ENCODE assay signal across 10 cellular contexts in genomic region chr15:60563539-60564404, GRCh38.
A peak's percentile ranks its signal among the peaks of the same experiment; 100 is the strongest.
DNase-seq lines count a peak whose midpoint lies in the region; ATAC-seq and TF ChIP-seq lines count a peak whose summit lies in the region.
"Had no signal": no experiment of that assay in that cellular context is flagged by ENCODE, and none has a peak within 500 bp of the region (broad histone marks: within the 10 kb centered on the region; RNA-seq: fewer than 3 reads in every experiment).

No MANE protein-coding gene starts in this region.

- H3K4ac ChIP-seq in trophoblast cell (ENCODE audit: low read depth, low read length), result no peak overlapping the region

- CTCF ChIA-PET in SK-N-SH (lab: Yijun Ruan, JAX), result interaction anchor here (1.4 to 1.7 kb wide), 4 partner anchors 11 to 204 kb away, joined by 3 to 7 read pairs (median 4); no protein-coding TSS in a partner anchor
- CTCF ChIA-PET in naive thymus-derived CD4-positive, alpha-beta T cell (lab: Charles Lee), result interaction anchor here (0.7 to 1.0 kb wide), 2 partner anchors 15 to 39 kb away, joined by 3 read pairs; no protein-coding TSS in a partner anchor

- no peak overlapping the region for H3K4me3 ChIP-seq in SK-N-SH (ENCODE audit: low read depth in 2 of 2, low read length in 1 of 2)
- H3K4me3 ChIP-seq in naive thymus-derived CD4-positive, alpha-beta T cell (ENCODE audit: low read length), result no peak overlapping the region
- no peak overlapping the region for H3K4me3 ChIP-seq in trophoblast cell (ENCODE audit: low read depth, low read length)
- H3K4me3 ChIP-seq in Karpas-422 (ENCODE audit: low read length), result no peak overlapping the region
- H3K4me3 ChIP-seq: cardiac muscle cell, hepatocyte had no signal

- peak overlapping the region; percentile 19 to 89 (median 80) for H3K27ac Mint-ChIP-seq in naive thymus-derived CD4-positive, alpha-beta T cell

- H4K20me1 ChIP-seq in SK-N-SH (ENCODE audit: insufficient read depth), result no peaks in the 10 kb centered on the region
- no peaks in the 10 kb centered on the region for H4K20me1 ChIP-seq in Karpas-422 (ENCODE audit: insufficient read depth, low read depth, low read length)

- H3K18ac ChIP-seq in trophoblast cell (ENCODE audit: low read length), result no peak overlapping the region

- ATAC-seq in SK-N-SH treated with all-trans-retinoic acid at 6 μM for 48 hours (no peak), GM21528 (IDR thresholded peaks at IDR 0.05; ENCODE audit: low FRiP score, unreplicated experiment) (peak; percentile 66), HG03460 (IDR thresholded peaks at IDR 0.05; ENCODE audit: unreplicated experiment) (peak; percentile 58)
- peak; percentile 86 for ATAC-seq in naive thymus-derived CD4-positive, alpha-beta T cell

- no peaks in the 10 kb centered on the region for H3F3A ChIP-seq in SK-N-SH (replicated peaks; ENCODE audit: insufficient read depth)

- intact Hi-C loops in naive thymus-derived CD4-positive, alpha-beta T cell (cut with micrococcal nuclease), result loop anchor here (1.0 to 2.0 kb wide), 3 partner anchors 8 to 17 kb away; no protein-coding TSS in a partner anchor

- H2BK120ac ChIP-seq in trophoblast cell (ENCODE audit: insufficient read depth, low read length, poor library complexity), result no peak overlapping the region

- POLR2A ChIA-PET in SK-N-SH (lab: Yijun Ruan, JAX), result no interaction called here
- POLR2A ChIA-PET in naive thymus-derived CD4-positive, alpha-beta T cell (lab: Charles Lee), result interaction anchor here (0.6 to 3.8 kb wide), 3 partner anchors 17 to 303 kb away, joined by 3 to 12 read pairs (median 11); no protein-coding TSS in a partner anchor

- H4K8ac ChIP-seq in trophoblast cell (ENCODE audit: low read depth, low read length), result no peak overlapping the region

- H2BK5ac ChIP-seq in trophoblast cell (ENCODE audit: low read depth, low read length, poor library complexity), result no peak overlapping the region

- DNase-seq in SK-N-SH, result no peak
- DNase-seq in naive thymus-derived CD4-positive, alpha-beta T cell, result peak in 1 of 9 donors; percentile 25
- DNase-seq in trophoblast cell, result no peak
- no peak for DNase-seq in SHP77 (lab: John Stamatoyannopoulos, UW)
- no peak for DNase-seq in Karpas-422

- H3K27me3 ChIP-seq in SK-N-SH (ENCODE audit: insufficient read depth), result no peaks in the 10 kb centered on the region
- H3K27me3 ChIP-seq in naive thymus-derived CD4-positive, alpha-beta T cell (ENCODE audit: control insufficient read depth in 2 of 2, insufficient read depth in 2 of 2, low read length in 2 of 2), result no peaks in the 10 kb centered on the region
- no peaks in the 10 kb centered on the region for H3K27me3 ChIP-seq in trophoblast cell (ENCODE audit: insufficient read depth, low read length)
- no peaks in the 10 kb centered on the region for H3K27me3 ChIP-seq in Karpas-422 (ENCODE audit: low read length)
- H3K27me3 ChIP-seq: cardiac muscle cell, hepatocyte had no signal

- H3K9me3 ChIP-seq in SK-N-SH (no peaks in the 10 kb centered on the region), trophoblast cell (ENCODE audit: insufficient read depth, low read depth, low read length) (no peaks in the 10 kb centered on the region), Karpas-422 (ENCODE audit: low read length) (no peaks in the 10 kb centered on the region)
- H3K9me3 ChIP-seq in naive thymus-derived CD4-positive, alpha-beta T cell (ENCODE audit: control insufficient read depth in 2 of 3, low read length in 3 of 3), result no peaks in the 10 kb centered on the region

- no peak for TF ChIP-seq EP300 in SK-N-SH (IDR thresholded peaks at IDR 0.05; ENCODE audit: borderline replicate concordance in 1 of 2, low read depth in 1 of 2, low read length in 1 of 2)

- H3K36me3 Mint-ChIP-seq in naive thymus-derived CD4-positive, alpha-beta T cell, result peaks cover 0 to 21% (median 11%) of the 10 kb centered on the region in 5 donors

- TF ChIP-seq CTCF in SK-N-SH (IDR thresholded peaks at IDR 0.05), result no peak

- H2AFZ ChIP-seq in SK-N-SH (ENCODE audit: low read depth) (no peak overlapping the region), trophoblast cell (ENCODE audit: insufficient read depth, low read length, poor library complexity) (no peak overlapping the region), Karpas-422 (ENCODE audit: low read length) (no peak overlapping the region)
- H2AFZ ChIP-seq: hepatocyte had no signal

- H3K4me1 ChIP-seq in SK-N-SH (ENCODE audit: control insufficient read depth in 1 of 2, insufficient read depth in 2 of 2, low read depth in 1 of 2, low read length in 1 of 2), result peaks cover 0 to 11% of the 10 kb centered on the region in 2 experiments; a peak in 2 of 4 replicates
- H3K4me1 ChIP-seq in naive thymus-derived CD4-positive, alpha-beta T cell (ENCODE audit: control insufficient read depth in 2 of 2, insufficient read depth in 2 of 2, low read length in 2 of 2), result peaks cover 45 to 51% of the 10 kb centered on the region in 2 donors
- no peaks in the 10 kb centered on the region for H3K4me1 ChIP-seq in trophoblast cell (ENCODE audit: control insufficient read depth in 1 of 2, insufficient read depth in 2 of 2, low read length in 2 of 2)
- H3K4me1 ChIP-seq in Karpas-422 (ENCODE audit: low read length), result peaks cover 24% of the 10 kb centered on the region

- no peak overlapping the region for H4K12ac ChIP-seq in trophoblast cell (ENCODE audit: low read depth, low read length)

- H3K36me3 ChIP-seq in SK-N-SH (replicated peaks in 1 of 2; ENCODE audit: control insufficient read depth in 1 of 2, insufficient read depth in 2 of 2, low read length in 1 of 2), result no peaks in the 10 kb centered on the region
- no peaks in the 10 kb centered on the region for H3K36me3 ChIP-seq in naive thymus-derived CD4-positive, alpha-beta T cell (ENCODE audit: control insufficient read depth in 2 of 3, insufficient read depth in 3 of 3, low read length in 3 of 3)
- H3K36me3 ChIP-seq in trophoblast cell (ENCODE audit: control insufficient read depth in 1 of 2, insufficient read depth in 2 of 2, low read length in 2 of 2), result no peaks in the 10 kb centered on the region
- H3K36me3 ChIP-seq in Karpas-422 (ENCODE audit: insufficient read depth, low read length), result no peaks in the 10 kb centered on the region
- H3K36me3 ChIP-seq: cardiac muscle cell had no signal

- peaks cover 47 to 81% (median 74%) of the 10 kb centered on the region in 7 donors for H3K4me1 Mint-ChIP-seq in naive thymus-derived CD4-positive, alpha-beta T cell

- H3K79me2 ChIP-seq in SK-N-SH (ENCODE audit: insufficient read depth) (no peaks in the 10 kb centered on the region), trophoblast cell (ENCODE audit: control insufficient read depth, insufficient read depth, low read length, poor library complexity) (no peaks in the 10 kb centered on the region), Karpas-422 (ENCODE audit: low read length) (no peaks in the 10 kb centered on the region)
- H3K79me2 ChIP-seq: hepatocyte had no signal

- H2AK5ac ChIP-seq in trophoblast cell (ENCODE audit: low read length), result no peak overlapping the region

- H3K4me3 Mint-ChIP-seq in naive thymus-derived CD4-positive, alpha-beta T cell, result peak overlapping the region in 9 of 10 donors; percentile 19 to 77 (median 60)

- H3K79me1 ChIP-seq in trophoblast cell (ENCODE audit: low read length), result no peaks in the 10 kb centered on the region

- H2BK12ac ChIP-seq in trophoblast cell (ENCODE audit: low read length), result no peak overlapping the region

- H3K9ac ChIP-seq in SK-N-SH, result no peak overlapping the region
- no peak overlapping the region for H3K9ac ChIP-seq in trophoblast cell (ENCODE audit: low read length)
- H3K9ac ChIP-seq in Karpas-422 (ENCODE audit: low read length), result no peak overlapping the region

- H3K23ac ChIP-seq in trophoblast cell (ENCODE audit: low read length), result no peak overlapping the region

- no peak overlapping the region for H3K4me2 ChIP-seq in SK-N-SH
- no peak overlapping the region for H3K4me2 ChIP-seq in trophoblast cell (ENCODE audit: low read length)
- H3K4me2 ChIP-seq in Karpas-422 (ENCODE audit: low read depth, low read length, poor library complexity, severe bottlenecking), result no peak overlapping the region
- H3K4me2 ChIP-seq: hepatocyte had no signal

- no peaks in the 10 kb centered on the region for H3K9me2 ChIP-seq in SK-N-SH
- no peaks in the 10 kb centered on the region for H3K9me2 ChIP-seq in Karpas-422 (replicated peaks; ENCODE audit: insufficient read depth, low read length)

- no peak overlapping the region for H3K27ac ChIP-seq in SK-N-SH (ENCODE audit: low read depth in 2 of 2, low read length in 1 of 2)
- H3K27ac ChIP-seq in naive thymus-derived CD4-positive, alpha-beta T cell (ENCODE audit: low read depth, low read length), result peak overlapping the region; percentile 37
- no peak overlapping the region for H3K27ac ChIP-seq in trophoblast cell (ENCODE audit: low read depth, low read length)
- H3K27ac ChIP-seq in Karpas-422 (ENCODE audit: low read length), result no peak overlapping the region
- H3K27ac ChIP-seq: cardiac muscle cell, hepatocyte had no signal

- H3K9me3 Mint-ChIP-seq in naive thymus-derived CD4-positive, alpha-beta T cell, result no peaks in the 10 kb centered on the region

- no peak for TF ChIP-seq RAD21 in SK-N-SH (IDR thresholded peaks at IDR 0.05; ENCODE audit: low read length)

- no peaks in the 10 kb centered on the region for H3K27me3 Mint-ChIP-seq in naive thymus-derived CD4-positive, alpha-beta T cell

- 72% methylated on average over 4 of the region's 4 CpGs for WGBS in SK-N-SH (ENCODE audit: low lambda C conversion rate)
- WGBS in trophoblast cell (ENCODE audit: extremely low coverage, insufficient coverage, insufficient read length), result no CpG with 5 or more reads among the region's 4 CpGs

- H3K14ac ChIP-seq in trophoblast cell (ENCODE audit: low read length), result no peak overlapping the region

- no peak overlapping the region for H4K91ac ChIP-seq in trophoblast cell (ENCODE audit: low read depth, low read length)

TF ChIP-seq in SK-N-SH treated with all-trans-retinoic acid at 6 μM for 48 hours, 23 proteins besides CTCF, POLR2A, EP300 and RAD21 (continues in another document):
- no peak for TF ChIP-seq ZNF70 (CRISPR knock-in tag; IDR thresholded peaks at IDR 0.05)
- TF ChIP-seq PPARA (CRISPR knock-in tag; IDR thresholded peaks at IDR 0.05; ENCODE audit: borderline replicate concordance), result no peak
- no peak for TF ChIP-seq GLIS3 (CRISPR knock-in tag; IDR thresholded peaks at IDR 0.05)

TF ChIP-seq in SK-N-SH, 30 proteins besides CTCF, POLR2A, EP300 and RAD21:
- TF ChIP-seq MAX (IDR thresholded peaks at IDR 0.05; ENCODE audit: low read depth), result no peak
